Comparison of ENCODE assay signal across 21 cellular contexts in genomic region chr3:14359348-14359747, GRCh38. TPM values are rescaled to one million over a fixed set of nuclear protein-coding genes. Genes with fewer than 3 reads are reported as not detected.
DNase-seq lines count a peak whose midpoint lies in the region; ATAC-seq, FAIRE-seq and TF ChIP-seq lines count a peak whose summit lies in the region.
"Had no signal": no experiment of that assay in that cellular context is flagged by ENCODE, and none has a peak within 500 bp of the region (broad histone marks: within the 10 kb centered on the region; RNA-seq: fewer than 3 reads in every experiment).

No MANE protein-coding gene starts in this region.

- H3K4ac ChIP-seq in mesenchymal stem cell (ENCODE audit: low read depth in 1 of 2, low read length in 2 of 2), result peak overlapping the region; percentile 34 to 46
- no peak overlapping the region for H3K4ac ChIP-seq in neuronal stem cell (ENCODE audit: low read length)

- intact Hi-C loops in K562 (cut with micrococcal nuclease), result no loop called here
- intact Hi-C loops in PC-3 (cut with micrococcal nuclease), result no loop called here

- H3K4me2 ChIP-seq in K562 (ENCODE audit: insufficient read depth, low read length) (no peak overlapping the region), mesenchymal stem cell (ENCODE audit: low read length, poor library complexity, severe bottlenecking) (no peak overlapping the region), neuronal stem cell (ENCODE audit: insufficient read depth, low read length, poor library complexity, severe bottlenecking) (no peak overlapping the region), PC-3 (ENCODE audit: low read length) (no peak overlapping the region)
- H3K4me2 ChIP-seq: BLaER1 had no signal

- H4K8ac ChIP-seq in mesenchymal stem cell (ENCODE audit: low read length), result peak overlapping the region; percentile 32
- no peak overlapping the region for H4K8ac ChIP-seq in neuronal stem cell (ENCODE audit: low read depth, low read length)

- H2BK120ac ChIP-seq in mesenchymal stem cell (ENCODE audit: low read depth, low read length), result peak overlapping the region; percentile 68
- H2BK120ac ChIP-seq in neuronal stem cell (ENCODE audit: low read depth, low read length), result no peak overlapping the region

- H2BK12ac ChIP-seq in mesenchymal stem cell (ENCODE audit: low read length in 2 of 2) (peak overlapping the region; percentile 57 to 93), neuronal stem cell (ENCODE audit: low read length) (no peak overlapping the region)

- TF ChIP-seq CTCF in K562 (IDR thresholded peaks at IDR 0.05 in 2 of 3, conservative IDR thresholded peaks at IDR 0.05 in 1 of 3; ENCODE audit: insufficient read depth in 2 of 3, low read depth in 1 of 3, low read length in 3 of 3) (no peak), PC-3 (conservative IDR thresholded peaks at IDR 0.05; ENCODE audit: low read depth, low read length) (no peak)

- no peaks in the 10 kb centered on the region for H3K79me1 ChIP-seq in mesenchymal stem cell (replicated peaks; ENCODE audit: low read length, poor library complexity, severe bottlenecking)
- no peaks in the 10 kb centered on the region for H3K79me1 ChIP-seq in neuronal stem cell (ENCODE audit: low read depth, low read length)

- peak overlapping the region in 1 of 2 experiments; percentile 19 for H3K14ac ChIP-seq in mesenchymal stem cell (ENCODE audit: low read length in 2 of 2)
- no peak overlapping the region for H3K14ac ChIP-seq in neuronal stem cell (ENCODE audit: low read length)

- TF ChIP-seq RAD21 in K562 (CRISPR knock-in tag; conservative IDR thresholded peaks at IDR 0.05 in 1 of 2, IDR thresholded peaks at IDR 0.05 in 1 of 2), result no peak

- H3K9me1 ChIP-seq in K562 (ENCODE audit: control insufficient read depth, insufficient read depth, low read length), result no peaks in the 10 kb centered on the region

- H3K4me3 ChIP-seq in SJSA1, result no peak overlapping the region
- no peak overlapping the region for H3K4me3 ChIP-seq in K562
- no peak overlapping the region for H3K4me3 ChIP-seq in mesenchymal stem cell (ENCODE audit: insufficient read depth in 1 of 2, low read depth in 1 of 2, low read length in 2 of 2)
- no peak overlapping the region for H3K4me3 ChIP-seq in neuronal stem cell (ENCODE audit: low read length in 2 of 2)
- no peak overlapping the region for H3K4me3 ChIP-seq in H7 (ENCODE audit: insufficient read depth, low read depth, low read length)
- H3K4me3 ChIP-seq in PC-3 (ENCODE audit: low read length), result no peak overlapping the region
- H3K4me3 ChIP-seq: BLaER1, GM23248, HAP-1 had no signal

- H3K27me3 ChIP-seq in SJSA1 (replicated peaks), result no peaks in the 10 kb centered on the region
- H3K27me3 ChIP-seq in K562 (ENCODE audit: control insufficient read depth in 2 of 2, insufficient read depth in 2 of 2, low read length in 2 of 2), result no peaks in the 10 kb centered on the region
- H3K27me3 ChIP-seq in mesenchymal stem cell (ENCODE audit: control insufficient read depth in 1 of 2, insufficient read depth in 1 of 2, low read length in 2 of 2), result peaks cover 0 to 73% of the 10 kb centered on the region in 2 experiments
- H3K27me3 ChIP-seq in neuronal stem cell (ENCODE audit: control insufficient read depth in 3 of 3, insufficient read depth in 3 of 3, low read depth in 1 of 3, low read length in 3 of 3), result peaks cover 0 to 43% (median 0%) of the 10 kb centered on the region in 3 experiments
- H3K27me3 ChIP-seq in H7 (ENCODE audit: control insufficient read depth, insufficient read depth, low read length), result no peaks in the 10 kb centered on the region; the same call in 1 of the 2 replicates
- no peaks in the 10 kb centered on the region; the same call in 1 of the 2 replicates for H3K27me3 ChIP-seq in PC-3 (ENCODE audit: low read length)
- H3K27me3 ChIP-seq: BLaER1 had no signal

- no peaks in the 10 kb centered on the region for H3F3A ChIP-seq in PC-3 (ENCODE audit: low read length, unreplicated experiment)

- H3K4me1 ChIP-seq in SJSA1 (replicated peaks) (peaks cover 79% of the 10 kb centered on the region), K562 (replicated peaks in 1 of 2; ENCODE audit: control insufficient read depth in 2 of 2, insufficient read depth in 2 of 2, low read length in 2 of 2) (peaks cover 0 to 5% of the 10 kb centered on the region in 2 experiments; a peak in 2 of 5 replicates), mesenchymal stem cell (ENCODE audit: control insufficient read depth, insufficient read depth, low read depth, low read length) (peaks cover 49% of the 10 kb centered on the region), neuronal stem cell (ENCODE audit: control insufficient read depth in 2 of 2, insufficient read depth in 1 of 2, low read depth in 1 of 2, low read length in 2 of 2) (no peaks in the 10 kb centered on the region), PC-3 (ENCODE audit: insufficient read depth, low read length) (no peaks in the 10 kb centered on the region)
- H3K4me1 ChIP-seq: Caco-2, HAP-1 had no signal

- no peak for TF ChIP-seq POLR2A in K562 (conservative IDR thresholded peaks at IDR 0.05)

- H3K18ac ChIP-seq in mesenchymal stem cell (ENCODE audit: low read depth in 1 of 2, low read length in 2 of 2) (peak overlapping the region; percentile 81 to 84), neuronal stem cell (ENCODE audit: low read length) (no peak overlapping the region)

- H3K79me2 ChIP-seq in K562 (ENCODE audit: control insufficient read depth, insufficient read depth, low read length), result no peaks in the 10 kb centered on the region
- H3K79me2 ChIP-seq in PC-3 (ENCODE audit: low read length), result no peaks in the 10 kb centered on the region

- CTCF ChIA-PET in K562 (lab: Yijun Ruan, JAX; ENCODE audit: low intra/inter-chr PET ratio) (no interaction called here), PC-3 (lab: Charles Lee) (no interaction called here)

- POLR2A ChIA-PET in K562 (lab: Yijun Ruan, JAX) (interaction anchor here (1.0 kb wide), 1 partner anchor 22 kb away, joined by 4 read pairs; no protein-coding TSS in a partner anchor), PC-3 (lab: Charles Lee; ENCODE audit: unreplicated experiment) (no interaction called here)

- no peaks in the 10 kb centered on the region for H3K9me3 ChIP-seq in SJSA1 (replicated peaks)
- no peaks in the 10 kb centered on the region for H3K9me3 ChIP-seq in K562 (replicated peaks; ENCODE audit: control insufficient read depth, insufficient read depth, low read depth, low read length)
- no peaks in the 10 kb centered on the region for H3K9me3 ChIP-seq in mesenchymal stem cell (ENCODE audit: control insufficient read depth, low read length)
- H3K9me3 ChIP-seq in neuronal stem cell (replicated peaks in 1 of 2; ENCODE audit: control insufficient read depth in 2 of 2, insufficient read depth in 1 of 2, low read depth in 1 of 2, low read length in 2 of 2), result no peaks in the 10 kb centered on the region
- no peaks in the 10 kb centered on the region for H3K9me3 ChIP-seq in PC-3 (ENCODE audit: low read length)
- H3K9me3 ChIP-seq: BLaER1, Caco-2, HAP-1 had no signal

- no TSS peak for BruUV-seq in K562 (replicated peaks; lab: Mats Ljungman, UMichigan)
- no TSS peak for BruUV-seq in PC-3 (replicated peaks; lab: Mats Ljungman, UMichigan)

- H4K20me1 ChIP-seq in K562 (replicated peaks; ENCODE audit: control insufficient read depth, insufficient read depth, low read length), result no peaks in the 10 kb centered on the region
- no peaks in the 10 kb centered on the region for H4K20me1 ChIP-seq in PC-3 (ENCODE audit: low read length)
- H4K20me1 ChIP-seq: BLaER1 had no signal

- H2BK5ac ChIP-seq in mesenchymal stem cell (ENCODE audit: low read depth, low read length, poor library complexity, severe bottlenecking), result no peak overlapping the region
- H2BK5ac ChIP-seq in neuronal stem cell (ENCODE audit: low read length), result no peak overlapping the region

- no peak overlapping the region for H2AFZ ChIP-seq in K562 (ENCODE audit: low read depth, low read length)
- H2AFZ ChIP-seq in mesenchymal stem cell (ENCODE audit: low read depth, low read length), result no peak overlapping the region
- H2AFZ ChIP-seq in neuronal stem cell (ENCODE audit: low read length), result no peak overlapping the region
- H2AFZ ChIP-seq in PC-3 (ENCODE audit: low read length), result no peak overlapping the region
- H2AFZ ChIP-seq: GM23248 had no signal

- peak overlapping the region; percentile 86 for H4K91ac ChIP-seq in mesenchymal stem cell (ENCODE audit: low read length)
- no peak overlapping the region for H4K91ac ChIP-seq in neuronal stem cell (ENCODE audit: low read depth, low read length, poor library complexity)

- no peaks in the 10 kb centered on the region for H3K9me2 ChIP-seq in PC-3 (replicated peaks; ENCODE audit: low read length)

- in situ Hi-C loops in K562 (cut with MboI), result no loop called here

- peak in 1 of 2 experiments; percentile 12 for DNase-seq in SJSA1 (ENCODE audit: low read depth in 1 of 2, low spot score in 2 of 2)
- no peak for DNase-seq in K562 (ENCODE audit: extremely low read depth in 1 of 4, low spot score in 3 of 4)
- DNase-seq in mesenchymal stem cell, result no peak
- no peak for DNase-seq in neuronal stem cell (ENCODE audit: low spot score)
- DNase-seq in H7, result no peak
- no peak for DNase-seq in PC-3
- DNase-seq in HUDEP-2 (lab: John Stamatoyannopoulos, UW; ENCODE audit: unreplicated experiment in 76 of 76), result no peak
- DNase-seq: Caco-2; CD4-positive, CD25-positive, alpha-beta regulatory T cell; CD8-positive, alpha-beta T cell; DMS153; DND-41; GM23248; HFFc6 had no signal

- 47% methylated on average over 3 of the region's 3 CpGs for WGBS in K562 (ENCODE audit: insufficient coverage, low coverage, missing lambda C conversion rate)
- 95% methylated on average over 3 of the region's 3 CpGs for WGBS in mesenchymal stem cell
- no CpG with 5 or more reads among the region's 3 CpGs for WGBS in neuronal stem cell (ENCODE audit: extremely low coverage in 2 of 2, insufficient read length in 2 of 2, insufficient replicate concordance in 1 of 2), 2 donors

- H2AK5ac ChIP-seq in mesenchymal stem cell (ENCODE audit: low read length, severe bottlenecking), result peak overlapping the region; percentile 97
- H2AK5ac ChIP-seq in neuronal stem cell (ENCODE audit: low read depth, low read length), result no peak overlapping the region

- no peak for TF ChIP-seq EP300 in K562 (IDR thresholded peaks at IDR 0.05; ENCODE audit: low read length)

- H2BK15ac ChIP-seq in mesenchymal stem cell (ENCODE audit: low read depth, poor library complexity, severe bottlenecking) (peak overlapping the region; percentile 68), neuronal stem cell (ENCODE audit: low read length) (no peak overlapping the region)

- ATAC-seq in K562 (no peak), PC-3 (no peak), GM18498 (IDR thresholded peaks at IDR 0.05; ENCODE audit: unreplicated experiment) (no peak)
- ATAC-seq: CD8-positive, alpha-beta T cell had no signal

- no peak overlapping the region for H3K23ac ChIP-seq in mesenchymal stem cell (ENCODE audit: low read length in 2 of 2)
- H3K23ac ChIP-seq in neuronal stem cell (ENCODE audit: low read depth, low read length, poor library complexity), result no peak overlapping the region

- no peaks in the 10 kb centered on the region for H3K36me3 ChIP-seq in SJSA1
- no peaks in the 10 kb centered on the region for H3K36me3 ChIP-seq in K562 (ENCODE audit: control insufficient read depth, insufficient read depth, low read length)
- no peaks in the 10 kb centered on the region for H3K36me3 ChIP-seq in mesenchymal stem cell (ENCODE audit: control insufficient read depth in 1 of 2, insufficient read depth in 2 of 2, low read depth in 1 of 2, low read length in 2 of 2)
- no peaks in the 10 kb centered on the region for H3K36me3 ChIP-seq in neuronal stem cell (replicated peaks in 1 of 2; ENCODE audit: control insufficient read depth in 2 of 2, insufficient read depth in 2 of 2, low read length in 2 of 2)
- no peaks in the 10 kb centered on the region for H3K36me3 ChIP-seq in H7 (replicated peaks; ENCODE audit: control insufficient read depth, insufficient read depth, low read length)
- no peaks in the 10 kb centered on the region for H3K36me3 ChIP-seq in PC-3 (ENCODE audit: low read depth, low read length)
- H3K36me3 ChIP-seq: BLaER1, HAP-1 had no signal

- H3K27ac ChIP-seq in SJSA1 (peak overlapping the region; percentile 71), K562 (ENCODE audit: extremely low read depth, low read depth, low read length) (no peak overlapping the region), mesenchymal stem cell (ENCODE audit: low read length, poor library complexity, severe bottlenecking) (peak overlapping the region; percentile 61), neuronal stem cell (replicated peaks; ENCODE audit: low read length) (no peak overlapping the region), PC-3 (ENCODE audit: low read length) (no peak overlapping the region)
- H3K27ac ChIP-seq: BLaER1, C4-2B, GM23248 had no signal

- H3K9ac ChIP-seq in K562 (ENCODE audit: insufficient read depth in 1 of 2, low read depth in 2 of 2, low read length in 2 of 2) (peak overlapping the region in 1 of 2 experiments; percentile 33; a peak in 1 of 4 replicates), mesenchymal stem cell (ENCODE audit: low read length) (no peak overlapping the region), neuronal stem cell (ENCODE audit: low read depth, low read length, poor library complexity) (peak overlapping the region; percentile 18), PC-3 (ENCODE audit: low read length) (no peak overlapping the region)
- H3K9ac ChIP-seq: BLaER1, GM23248 had no signal

- FAIRE-seq in K562 (lab: Jason Lieb, UNC), result no peak
- FAIRE-seq: G401.6, GM12892, GM19239 had no signal

RNA-seq across cellular contexts. Expression of gene SLC6A6, which starts 43.1 kb away (rescaled TPM):
- total RNA-seq in SJSA1 (2014; rRNA removed; shearing (Covaris generic)), result 36.0 and 49.4 TPM in 2 replicates
- total RNA-seq in K562 (2011; cell fraction: chromatin; rRNA removed; ENCODE audit: low replicate concordance), result 361 and 756 TPM in 2 replicates
- 315 and 326 TPM in 2 replicates for total RNA-seq in K562 (2011; cell fraction: nucleolus; rRNA removed)
- total RNA-seq in K562 (2011; cell fraction: nucleoplasm; rRNA removed), result 358 and 388 TPM in 2 replicates
- total RNA-seq in K562 (2014; rRNA removed) (106 and 223 TPM in 2 replicates), K562 (2014; rRNA removed; fragmentation: Illumina TruSeq; extraction: Trizol) (79.6 and 90.2 TPM in 2 replicates), K562 (2015; rRNA removed; fragmentation: Illumina TruSeq; extraction: Trizol) (91.9 and 93.2 TPM in 2 replicates), K562 (2021) (194 and 203 TPM in 2 replicates), PC-3 (2014; rRNA removed) (28.1 and 31.9 TPM in 2 replicates)
- polyA plus RNA-seq in K562 (2011; rRNA removed) (71.4 and 100 TPM in 2 replicates), K562 (2014; fragmentation: Illumina TruSeq; extraction: Trizol) (121 and 139 TPM in 2 replicates), K562 (2014; fragmentation: Nextera tagmentation; extraction: Ambion mirVana) (10 to 100 TPM; 12.3 to 14.8 TPM), K562 (2014; rRNA removed) (111 and 129 TPM in 2 replicates)
- polyA plus RNA-seq in K562 (2011; cell fraction: cytosol; rRNA removed), result 56.5 and 73.9 TPM in 2 replicates
- 434 and 457 TPM in 2 replicates for polyA plus RNA-seq in K562 (2011; cell fraction: nucleus; rRNA removed)
- polyA plus RNA-seq in K562 (2012), result 52.3 and 64.9 TPM in 2 replicates
- 75.5 and 106 TPM in 2 replicates for polyA minus RNA-seq in K562 (2011; rRNA and poly(A)+ RNA removed)
- 40.8 and 83.0 TPM in 2 replicates for polyA minus RNA-seq in K562 (2011; cell fraction: cytosol; rRNA and poly(A)+ RNA removed)
- polyA minus RNA-seq in K562 (2011; cell fraction: nucleus; rRNA and poly(A)+ RNA removed), result 138 and 192 TPM in 2 replicates
- polyA plus RNA-seq in mesenchymal stem cell (2013, experiment 1 of 2), result 34.8 TPM
- 33.8 TPM for polyA plus RNA-seq in mesenchymal stem cell (2013, experiment 2 of 2)
- 27.6 TPM for polyA plus RNA-seq in neuronal stem cell (2013, experiment 1 of 2)
- 30.3 TPM for polyA plus RNA-seq in neuronal stem cell (2013, experiment 2 of 2)
- total RNA-seq in H7 (2014; rRNA removed; shearing (Covaris generic)), result 88.8 and 113 TPM in 2 replicates

Comparison
In these comparisons a context has a peak if more than half of its experiments do, and no peak if none do; other contexts are left out.
1. H3K27ac ChIP-seq: peak in SJSA1 (single experiment) and mesenchymal stem cell (single experiment); none in K562 (single experiment), neuronal stem cell (single experiment) and PC-3 (single experiment).